33 cellular contexts compared by ENCODE assay signal in the genomic region with DNA sequence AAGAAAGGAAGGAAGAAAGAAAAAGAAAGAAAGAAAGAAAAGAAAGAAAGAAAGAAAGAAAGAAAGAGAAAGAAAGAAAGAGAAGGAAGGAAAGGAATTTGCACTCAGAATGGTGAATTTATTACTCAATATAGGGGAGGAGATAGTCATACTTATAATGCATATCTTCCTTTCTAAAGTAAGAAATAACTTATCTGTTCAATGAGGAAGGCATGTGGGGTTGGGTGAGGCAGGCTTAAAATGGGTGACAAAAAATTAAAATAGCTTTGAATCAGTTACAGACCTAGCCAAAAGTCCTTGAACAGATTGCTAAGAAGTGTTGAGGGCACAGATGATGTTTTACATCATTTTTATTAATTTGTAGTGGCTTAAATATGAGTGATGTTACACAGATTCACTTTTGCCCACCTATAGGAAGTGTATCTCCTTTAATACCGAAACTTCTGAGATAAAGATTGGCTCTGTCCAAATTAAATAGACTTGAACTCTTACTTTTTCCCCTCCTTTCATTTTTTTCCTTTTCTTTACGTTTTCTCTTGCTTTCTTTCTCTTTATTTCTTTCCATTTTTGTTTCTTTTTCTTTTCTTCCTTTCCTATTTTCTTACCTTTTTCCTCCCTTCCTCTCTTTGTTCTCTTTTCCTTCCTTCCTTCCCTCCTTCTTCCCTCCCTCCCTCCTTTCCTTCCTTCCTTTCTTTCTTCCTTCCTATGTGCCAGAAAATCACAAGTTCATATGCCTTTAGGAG. TPM values are rescaled to one million over a fixed set of nuclear protein-coding genes. Genes with fewer than 3 reads are reported as not detected.
"Had no signal": no experiment of that assay in that cellular context is flagged by ENCODE, and none has a peak within 500 bp of the region (broad histone marks: within the 10 kb centered on the region; RNA-seq: fewer than 3 reads in every experiment).

No MANE protein-coding gene starts in this region.

- H3K27ac Mint-ChIP-seq: dendritic cell treated with granulocyte-macrophage colony-stimulating factor and Interleukin-4, amounts not matched to agents 40 ng/mL and 50 ng/mL, for 4 days; effector memory CD8-positive, alpha-beta T cell; endodermal cell; immature natural killer cell; mesothelial cell of epicardium; naive B cell had no signal

- H3K9me3 ChIP-seq: colonic mucosa, esophagus squamous epithelium, gastrocnemius medialis, heart right ventricle, left lung, lower lobe of right lung, mucosa of descending colon had no signal

- H3K4me1 ChIP-seq: colonic mucosa, esophagus squamous epithelium, gastrocnemius medialis, heart right ventricle, left lung, lower lobe of right lung had no signal

- H3K27me3 Mint-ChIP-seq: effector memory CD8-positive, alpha-beta T cell; naive B cell had no signal

- ATAC-seq: effector memory CD8-positive, alpha-beta T cell; esophagus mucosa; gastrocnemius medialis; heart right ventricle; left cardiac atrium; left lung; left ventricle myocardium superior; lower lobe of right lung; mucosa of descending colon had no signal

- H3K9me3 Mint-ChIP-seq: dendritic cell treated with granulocyte-macrophage colony-stimulating factor and Interleukin-4, amounts not matched to agents 40 ng/mL and 50 ng/mL, for 4 days; endodermal cell; mesothelial cell of epicardium had no signal

- H3K4me1 Mint-ChIP-seq: endodermal cell, immature natural killer cell, mesothelial cell of epicardium, naive B cell had no signal

- FAIRE-seq: endometrium had no signal

- H3K36me3 ChIP-seq: colonic mucosa, esophagus squamous epithelium, gastrocnemius medialis, heart right ventricle, left lung, lower lobe of right lung had no signal

- H3K4me3 ChIP-seq: colonic mucosa, esophagus squamous epithelium, gastrocnemius medialis, heart right ventricle, left lung, lower lobe of right lung, mucosa of descending colon had no signal

- H3K4me3 Mint-ChIP-seq: dendritic cell treated with granulocyte-macrophage colony-stimulating factor and Interleukin-4, amounts not matched to agents 40 ng/mL and 50 ng/mL, for 4 days; effector memory CD8-positive, alpha-beta T cell; endodermal cell; immature natural killer cell; mesothelial cell of epicardium; naive B cell had no signal

- H3K27me3 ChIP-seq: colonic mucosa, esophagus squamous epithelium, gastrocnemius medialis, heart right ventricle, left lung had no signal

- H3K36me3 Mint-ChIP-seq: mesothelial cell of epicardium, naive B cell had no signal

- DNase-seq: colonic mucosa; cortex of kidney; effector CD8-positive, alpha-beta T cell; effector memory CD8-positive, alpha-beta T cell; endodermal cell; erythroblast; esophagus squamous epithelium; foreskin fibroblast; foreskin melanocyte; gastrocnemius medialis; glutamatergic neuron; head of caudate nucleus; heart right ventricle; hippocampal formation; immature natural killer cell; islet precursor cell; left cardiac atrium; left ventricle myocardium superior; lower lobe of right lung; mesenchymal stem cell; mucosa of descending colon; naive B cell had no signal

- H3K27ac ChIP-seq: colonic mucosa, epithelial cell of prostate, esophagus squamous epithelium, gastrocnemius medialis, heart right ventricle, left lung, lower lobe of right lung had no signal

RNA-seq across cellular contexts. Expression of a gene that starts 14.8 kb away (rescaled TPM):
- total RNA-seq: myocyte had no signal
- polyA plus RNA-seq: immature natural killer cell had no signal

RNA-seq across cellular contexts. Expression of a gene that starts 45.6 kb away (rescaled TPM):
- total RNA-seq: dermis microvascular lymphatic vessel endothelial cell, endodermal cell, gastrocnemius medialis, glomerular endothelial cell, kidney epithelial cell, left lung, lower lobe of right lung, mesenteric fat pad, myocyte had no signal
